8 cellular contexts compared by ENCODE assay signal in genomic region chr11:33161120-33162005, GRCh38. TPM values are rescaled to one million over a fixed set of nuclear protein-coding genes. Genes with fewer than 3 reads are reported as not detected.
DNase-seq lines count a peak whose midpoint lies in the region; ATAC-seq and TF ChIP-seq lines count a peak whose summit lies in the region.

Gene CSTF3 (minus strand): TSS chr11:33161480. CDS start chr11:33161325, 155 bp downstream.

- peaks cover 33% of the 10 kb centered on the region for H3K4me1 ChIP-seq in smooth muscle cell (ENCODE audit: low read depth)

- DNase-seq in AG09309 (ENCODE audit: low read depth), result peak; percentile 92
- peak; percentile 100 for DNase-seq in NCI-H345 (lab: John Stamatoyannopoulos, UW)
- peak; percentile 92 for DNase-seq in activated B cell treated with CpG ODN at 0.5 μM for 24 hours
- DNase-seq in caudate nucleus (lab: John Stamatoyannopoulos, UW), result peak; percentile 86 to 100 (median 99)
- DNase-seq in iPS-NIHi7 (ENCODE audit: extremely low spot score), result peak; percentile 99
- peak; percentile 99 for DNase-seq in smooth muscle cell (lab: John Stamatoyannopoulos, UW; ENCODE audit: unreplicated experiment)

- peaks cover 37% of the 10 kb centered on the region for H4K20me1 ChIP-seq in smooth muscle cell (ENCODE audit: low read depth)

- WGBS in smooth muscle cell (ENCODE audit: low lambda C conversion rate), result 2% methylated on average over 40 of the region's 40 CpGs

- no peaks in the 10 kb centered on the region for H3K9me3 ChIP-seq in smooth muscle cell (replicated peaks; ENCODE audit: low read depth)

- POLR2A ChIA-PET in activated B cell treated with CpG ODN at 0.5 μM for 24 hours (lab: Charles Lee), result interaction anchor here (0.6 to 2.6 kb wide), 5 partner anchors 96 to 269 kb away, joined by 3 to 15 read pairs (median 3); partner anchors contain the start of genes HIPK3 and QSER1

- peaks cover 49% of the 10 kb centered on the region for H3K79me2 ChIP-seq in smooth muscle cell (ENCODE audit: low read depth)

- H3K9me3 Mint-ChIP-seq in activated B cell treated with CpG ODN at 0.5 μM for 24 hours, result no peaks in the 10 kb centered on the region

- no peaks in the 10 kb centered on the region for H3F3A ChIP-seq in smooth muscle cell (ENCODE audit: low read depth)

- no peaks in the 10 kb centered on the region for H3K27me3 ChIP-seq in smooth muscle cell (ENCODE audit: low read depth)

- TF ChIP-seq POLR2A in GM18951 (IDR thresholded peaks at IDR 0.05; ENCODE audit: extremely low read depth, insufficient read depth, insufficient read length), result peak; percentile 81

- H3K27me3 Mint-ChIP-seq in activated B cell treated with CpG ODN at 0.5 μM for 24 hours, result no peaks in the 10 kb centered on the region

- H3K27ac Mint-ChIP-seq in activated B cell treated with CpG ODN at 0.5 μM for 24 hours, result peak within 1 kb of the TSS; percentile 95

- ATAC-seq in HG03196 (IDR thresholded peaks at IDR 0.05; ENCODE audit: unreplicated experiment), result peak; percentile 96
- ATAC-seq in activated B cell treated with CpG ODN at 0.5 μM for 24 hours (ENCODE audit: low read depth), result peak; percentile 96

- H3K9ac ChIP-seq in smooth muscle cell (ENCODE audit: low read depth), result peak within 1 kb of the TSS; percentile 92

- peak within 1 kb of the TSS; percentile 98 for H3K4me2 ChIP-seq in smooth muscle cell

- CTCF ChIA-PET in activated B cell treated with CpG ODN at 0.5 μM for 24 hours (lab: Charles Lee), result interaction anchor here (1.2 to 1.4 kb wide), 3 partner anchors 159 to 581 kb away, joined by 4 to 6 read pairs (median 4); no protein-coding TSS in a partner anchor

- TF ChIP-seq CTCF in AG09309 (IDR thresholded peaks at IDR 0.05; ENCODE audit: control insufficient read depth, insufficient read depth, low read depth, low read length, missing control alignments) (peak; percentile 47), activated B cell treated with CpG ODN at 0.5 μM for 24 hours (IDR thresholded peaks at IDR 0.05) (no peak), smooth muscle cell (IDR thresholded peaks at IDR 0.05; ENCODE audit: borderline replicate concordance, insufficient read depth, poor library complexity, severe bottlenecking) (peak; percentile 38)

- peaks cover 44% of the 10 kb centered on the region for H3K4me1 Mint-ChIP-seq in activated B cell treated with CpG ODN at 0.5 μM for 24 hours

- intact Hi-C loops in activated B cell treated with CpG ODN at 0.5 μM for 24 hours (cut with micrococcal nuclease), result loop anchor here (1.0 to 10.0 kb wide), 9 partner anchors 96 to 1273 kb away; partner anchors contain the start of genes C11orf91, CAT, CD59 and EIF3M

- H3K4me3 ChIP-seq in AG09309 (ENCODE audit: control insufficient read depth, low read depth, low read length) (peak within 1 kb of the TSS; percentile 91), smooth muscle cell (peak within 1 kb of the TSS; percentile 75)

- H3K4me3 Mint-ChIP-seq in activated B cell treated with CpG ODN at 0.5 μM for 24 hours, result peak within 1 kb of the TSS; percentile 99

- peak within 1 kb of the TSS; percentile 85 for H2AFZ ChIP-seq in smooth muscle cell (ENCODE audit: low read depth)

- peak within 1 kb of the TSS; percentile 86 for H3K27ac ChIP-seq in caudate nucleus (ENCODE audit: low read depth, low read length)
- H3K27ac ChIP-seq in smooth muscle cell (ENCODE audit: low read depth), result peak within 1 kb of the TSS; percentile 71

- no peaks in the 10 kb centered on the region for H3K36me3 ChIP-seq in smooth muscle cell (ENCODE audit: low read depth)

- in situ Hi-C loops in GM18951 (cut with MboI; ENCODE audit: low sequenced_read_pairs, unreplicated experiment), result loop anchor here (10.0 kb wide), 1 partner anchor 163 kb away; no protein-coding TSS in a partner anchor

- peaks cover 21% of the 10 kb centered on the region for H3K36me3 Mint-ChIP-seq in activated B cell treated with CpG ODN at 0.5 μM for 24 hours (ENCODE audit: low read depth)

RNA-seq across cellular contexts. Expression of gene CSTF3, which starts in this region (rescaled TPM):
- total RNA-seq in activated B cell treated with CpG ODN at 0.5 μM for 24 hours (30.0 and 33.5 TPM in 2 replicates), smooth muscle cell (25.9 and 36.8 TPM in 2 replicates)
- polyA plus RNA-seq in smooth muscle cell, result 30.4 and 31.0 TPM in 2 replicates

Comparison
In these comparisons a context has a peak if more than half of its experiments do, and no peak if none do; other contexts are left out.
1. Peak in every context shown above with its lines: DNase-seq, ATAC-seq, H3K4me3 ChIP-seq and H3K27ac ChIP-seq.